8 cellular contexts compared by ENCODE assay signal in genomic region chr1:152036316-152037216, GRCh38. TPM values are rescaled to one million over a fixed set of nuclear protein-coding genes. Genes with fewer than 3 reads are reported as not detected.
DNase-seq lines count a peak whose midpoint lies in the region; ATAC-seq lines count a peak whose summit lies in the region.

S100A11 (minus strand) TSS chr1:152037004; CDS start chr1:152036915, 89 bp downstream.

- DNase-seq in DMS53 treated with DMSO at 0.1 percent for 48 hours (lab: John Stamatoyannopoulos, UW; ENCODE audit: unreplicated experiment) (peak; percentile 58), HCEC 1CT (peak; percentile 84), NCI-H69 (lab: John Stamatoyannopoulos, UW) (peak; percentile 87), lung microvascular endothelial cell (ENCODE audit: low read depth in 2 of 2) (peak; percentile 51 to 86)
- DNase-seq in activated CD8-positive, alpha-beta memory T cell treated with anti-CD3 and anti-CD28 coated beads for 1 hour (ENCODE audit: extremely low read depth in 1 of 2, low read depth in 1 of 2): peak; percentile 51 to 61
- DNase-seq in effector CD4-positive, alpha-beta T cell: peak; percentile 52
- DNase-seq in stimulated activated CD8-positive, alpha-beta memory T cell treated with anti-CD3 and anti-CD28 coated beads, Interleukin-12 subunit alpha, Interleukin-12 subunit beta, amount 100 ng/mL, for 24 hours (ENCODE audit: extremely low read depth): peak; percentile 59

- no peak for ATAC-seq in GM18858 (IDR thresholded peaks at IDR 0.05; ENCODE audit: unreplicated experiment)

RNA-seq across cellular contexts. Expression of gene S100A11, which starts in this region (rescaled TPM):
- total RNA-seq in lung microvascular endothelial cell: 4.8 and 18.7 TPM in 2 replicates
